32 cellular contexts compared by ENCODE assay signal in genomic region chr6:120137492-120137891, GRCh38.
DNase-seq lines count a peak whose midpoint lies in the region; ATAC-seq, FAIRE-seq and TF ChIP-seq lines count a peak whose summit lies in the region.
"Had no signal": no experiment of that assay in that cellular context is flagged by ENCODE, and none has a peak within 500 bp of the region (broad histone marks: within the 10 kb centered on the region; RNA-seq: fewer than 3 reads in every experiment).

No MANE protein-coding gene starts in this region.

- TF ChIP-seq CTCF in HepG2 (CRISPR knock-in tag; IDR thresholded peaks at IDR 0.05): no peak
- TF ChIP-seq CTCF in right lobe of liver (IDR thresholded peaks at IDR 0.05): no peak
- TF ChIP-seq CTCF in K562 (IDR thresholded peaks at IDR 0.05 in 2 of 3, conservative IDR thresholded peaks at IDR 0.05 in 1 of 3; ENCODE audit: insufficient read depth in 2 of 3, low read depth in 1 of 3, low read length in 3 of 3): no peak

- TF ChIP-seq RAD21 in HepG2 (CRISPR knock-in tag; IDR thresholded peaks at IDR 0.05): no peak
- no peak for TF ChIP-seq RAD21 in K562 (CRISPR knock-in tag; conservative IDR thresholded peaks at IDR 0.05 in 1 of 2, IDR thresholded peaks at IDR 0.05 in 1 of 2)

- H3K9me1 ChIP-seq in K562 (ENCODE audit: control insufficient read depth, insufficient read depth, low read length): no peaks in the 10 kb centered on the region

- BruUV-seq in HepG2 (replicated peaks; lab: Mats Ljungman, UMichigan) (no TSS peak), K562 (replicated peaks; lab: Mats Ljungman, UMichigan) (no TSS peak)

- H3K4me1 Mint-ChIP-seq in memory B cell: peaks cover 3% of the 10 kb centered on the region
- H3K4me1 Mint-ChIP-seq: CD14-positive monocyte; CD4-positive, alpha-beta memory T cell; CD4-positive, CD25-positive, alpha-beta regulatory T cell; CD8-positive, alpha-beta memory T cell had no signal

- H3K4me1 ChIP-seq in HepG2 (ENCODE audit: insufficient read depth, low read length): no peaks in the 10 kb centered on the region
- H3K4me1 ChIP-seq in right lobe of liver: no peaks in the 10 kb centered on the region
- no peaks in the 10 kb centered on the region for H3K4me1 ChIP-seq in K562 (replicated peaks in 1 of 2; ENCODE audit: control insufficient read depth in 2 of 2, insufficient read depth in 2 of 2, low read length in 2 of 2)
- H3K4me1 ChIP-seq: A549; BLaER1; BLaER1 treated with 17β-estradiol and CSF1 and Interleukin-3, amounts not matched to agents 10 nM and 100 nM; Caco-2 had no signal

- WGBS in HepG2 (ENCODE audit: low lambda C conversion rate): 99% methylated on average over 2 of the region's 2 CpGs
- 75% methylated on average over 2 of the region's 2 CpGs for WGBS in right lobe of liver (ENCODE audit: insufficient coverage, low coverage, low lambda C conversion rate, missing lambda C conversion rate)
- WGBS in K562 (ENCODE audit: insufficient coverage, low coverage, missing lambda C conversion rate): 0% methylated on average over 2 of the region's 2 CpGs

- H3K9ac ChIP-seq in HepG2 (ENCODE audit: insufficient read depth, low read depth, low read length) (no peak overlapping the region), K562 (ENCODE audit: insufficient read depth in 1 of 2, low read depth in 2 of 2, low read length in 2 of 2) (no peak overlapping the region)
- H3K9ac ChIP-seq: BLaER1; BLaER1 treated with 17β-estradiol and CSF1 and Interleukin-3, amounts not matched to agents 10 nM and 100 nM had no signal

- H3K4me3 ChIP-seq in HepG2 (replicated peaks in 1 of 3; ENCODE audit: insufficient read depth in 1 of 3, low read depth in 2 of 3, low read length in 3 of 3) (no peak overlapping the region), right lobe of liver (no peak overlapping the region), K562 (no peak overlapping the region)
- H3K4me3 ChIP-seq: A549; BLaER1; BLaER1 treated with 17β-estradiol and CSF1 and Interleukin-3, amounts not matched to agents 10 nM and 100 nM had no signal

- DNase-seq in HepG2 (ENCODE audit: low spot score) (no peak), right lobe of liver (no peak), K562 (ENCODE audit: extremely low read depth in 1 of 4, low spot score in 3 of 4) (no peak), memory B cell (ENCODE audit: low spot score in 2 of 2) (no peak), caudate nucleus (lab: John Stamatoyannopoulos, UW) (no peak), DMS79 treated with DMSO at 0.1 percent for 48 hours (lab: John Stamatoyannopoulos, UW) (no peak)
- DNase-seq: 8988T; ACHN; AML-193; BE2C; C1 segment of cervical spinal cord; Caco-2; Calu3; CD4-positive, alpha-beta memory T cell; CD4-positive, alpha-beta T cell; CD4-positive, CD25-positive, alpha-beta regulatory T cell; CD8-positive, alpha-beta memory T cell; CD8-positive, alpha-beta T cell; COR-L47; DMS 273 treated with DMSO at 0.1 percent for 48 hours; DMS153; DMS53; DMS79; DND-41; EL had no signal

- CTCF ChIA-PET in HepG2 (lab: Yijun Ruan, JAX; ENCODE audit: low intra/inter-chr PET ratio, low total read pairs) (no interaction called here), K562 (lab: Yijun Ruan, JAX; ENCODE audit: low intra/inter-chr PET ratio) (no interaction called here)

- TF ChIP-seq EP300 in HepG2 (IDR thresholded peaks at IDR 0.05; ENCODE audit: low read depth in 2 of 2, low read length in 2 of 2) (no peak), HepG2 (CRISPR knock-in tag; IDR thresholded peaks at IDR 0.05; ENCODE audit: borderline replicate concordance) (no peak), K562 (IDR thresholded peaks at IDR 0.05; ENCODE audit: low read length) (no peak)

- H3K9me3 Mint-ChIP-seq in memory B cell: peaks cover 4% of the 10 kb centered on the region
- H3K9me3 Mint-ChIP-seq: CD4-positive, alpha-beta T cell; CD8-positive, alpha-beta T cell had no signal

- TF ChIP-seq POLR2A in HepG2 (IDR thresholded peaks at IDR 0.05; ENCODE audit: insufficient read depth in 1 of 2, low read depth in 2 of 2, low read length in 2 of 2) (no peak), right lobe of liver (IDR thresholded peaks at IDR 0.05) (no peak), K562 (conservative IDR thresholded peaks at IDR 0.05) (no peak)

- H3K27me3 ChIP-seq in HepG2 (ENCODE audit: control insufficient read depth in 1 of 2, insufficient read depth in 2 of 2, low read length in 2 of 2) (no peaks in the 10 kb centered on the region), right lobe of liver (no peaks in the 10 kb centered on the region), K562 (ENCODE audit: control insufficient read depth in 2 of 2, insufficient read depth in 2 of 2, low read length in 2 of 2) (no peaks in the 10 kb centered on the region)
- H3K27me3 ChIP-seq: BE2C; BLaER1; BLaER1 treated with 17β-estradiol and CSF1 and Interleukin-3, amounts not matched to agents 10 nM and 100 nM had no signal

- in situ Hi-C loops in HepG2 (cut with HindIII; ENCODE audit: extremely low pct_ligation_motif_present, low pct_unique_long_range_greater_than_20kb): no loop called here
- in situ Hi-C loops in K562 (cut with MboI): no loop called here

- H2AFZ ChIP-seq in HepG2 (ENCODE audit: low read length) (no peak overlapping the region), K562 (ENCODE audit: low read depth, low read length) (no peak overlapping the region)

- intact Hi-C loops in HepG2 (cut with micrococcal nuclease; ENCODE audit: unreplicated experiment) (no loop called here), right lobe of liver (cut with DNase I) (no loop called here), K562 (cut with micrococcal nuclease) (no loop called here)

- H3K27ac ChIP-seq in HepG2 (ENCODE audit: extremely low read length, insufficient read depth, low read length) (no peak overlapping the region), right lobe of liver (no peak overlapping the region), K562 (ENCODE audit: extremely low read depth, low read depth, low read length) (no peak overlapping the region), caudate nucleus (ENCODE audit: low read depth, low read length) (no peak overlapping the region)
- H3K27ac ChIP-seq: 22Rv1; A549; BLaER1; BLaER1 treated with 17β-estradiol and CSF1 and Interleukin-3, amounts not matched to agents 10 nM and 100 nM; C4-2B had no signal

- no peaks in the 10 kb centered on the region for H3K9me3 ChIP-seq in HepG2 (ENCODE audit: low read length)
- no peaks in the 10 kb centered on the region for H3K9me3 ChIP-seq in right lobe of liver
- no peaks in the 10 kb centered on the region for H3K9me3 ChIP-seq in K562 (replicated peaks; ENCODE audit: control insufficient read depth, insufficient read depth, low read depth, low read length)
- H3K9me3 ChIP-seq: A549; BE2C; BLaER1; BLaER1 treated with 17β-estradiol and CSF1 and Interleukin-3, amounts not matched to agents 10 nM and 100 nM; Caco-2 had no signal

- H3K36me3 Mint-ChIP-seq in memory B cell: no peaks in the 10 kb centered on the region
- H3K36me3 Mint-ChIP-seq: CD14-positive monocyte; CD4-positive, alpha-beta memory T cell; CD4-positive, CD25-positive, alpha-beta regulatory T cell; CD8-positive, alpha-beta memory T cell; CD8-positive, alpha-beta T cell had no signal

- H3K4me2 ChIP-seq in HepG2 (ENCODE audit: low read depth, low read length): no peak overlapping the region
- H3K4me2 ChIP-seq in K562 (ENCODE audit: insufficient read depth, low read length): no peak overlapping the region
- H3K4me2 ChIP-seq: A549; BLaER1; BLaER1 treated with 17β-estradiol and CSF1 and Interleukin-3, amounts not matched to agents 10 nM and 100 nM had no signal

- H3K4me3 Mint-ChIP-seq in memory B cell: no peak overlapping the region
- H3K4me3 Mint-ChIP-seq: B cell; CD14-positive monocyte; CD4-positive, alpha-beta memory T cell; CD4-positive, alpha-beta T cell; CD4-positive, CD25-positive, alpha-beta regulatory T cell; CD8-positive, alpha-beta memory T cell; CD8-positive, alpha-beta T cell had no signal

- no peaks in the 10 kb centered on the region for H3K27me3 Mint-ChIP-seq in memory B cell
- H3K27me3 Mint-ChIP-seq: B cell; CD4-positive, alpha-beta memory T cell; CD4-positive, alpha-beta T cell; CD4-positive, CD25-positive, alpha-beta regulatory T cell; CD8-positive, alpha-beta memory T cell had no signal

- ATAC-seq in HepG2 (no peak), right lobe of liver (no peak), K562 (no peak), memory B cell (ENCODE audit: low read depth) (no peak)
- ATAC-seq: A549; CD8-positive, alpha-beta T cell had no signal

- POLR2A ChIA-PET in HepG2 (lab: Yijun Ruan, JAX): no interaction called here
- POLR2A ChIA-PET in K562 (lab: Yijun Ruan, JAX): no interaction called here

- peak overlapping the region; percentile 41 for H3K27ac Mint-ChIP-seq in memory B cell
- H3K27ac Mint-ChIP-seq: B cell; CD14-positive monocyte; CD4-positive, alpha-beta memory T cell; CD4-positive, alpha-beta T cell; CD4-positive, CD25-positive, alpha-beta regulatory T cell; CD8-positive, alpha-beta memory T cell; CD8-positive, alpha-beta T cell had no signal

- H4K20me1 ChIP-seq in HepG2 (ENCODE audit: insufficient read depth, low read length) (no peaks in the 10 kb centered on the region), K562 (replicated peaks; ENCODE audit: control insufficient read depth, insufficient read depth, low read length) (no peaks in the 10 kb centered on the region)
- H4K20me1 ChIP-seq: BLaER1; BLaER1 treated with 17β-estradiol and CSF1 and Interleukin-3, amounts not matched to agents 10 nM and 100 nM had no signal

- H3K79me2 ChIP-seq in HepG2 (ENCODE audit: insufficient read depth, low read length) (no peaks in the 10 kb centered on the region), K562 (ENCODE audit: control insufficient read depth, insufficient read depth, low read length) (no peaks in the 10 kb centered on the region)

- H3K36me3 ChIP-seq in HepG2 (replicated peaks in 1 of 2; ENCODE audit: control insufficient read depth in 1 of 2, insufficient read depth in 2 of 2, low read length in 2 of 2): no peaks in the 10 kb centered on the region
- H3K36me3 ChIP-seq in right lobe of liver: no peaks in the 10 kb centered on the region
- H3K36me3 ChIP-seq in K562 (ENCODE audit: control insufficient read depth, insufficient read depth, low read length): no peaks in the 10 kb centered on the region
- H3K36me3 ChIP-seq: BE2C; BLaER1; BLaER1 treated with 17β-estradiol and CSF1 and Interleukin-3, amounts not matched to agents 10 nM and 100 nM had no signal

- FAIRE-seq in HepG2 (lab: Jason Lieb, UNC) (no peak), K562 (lab: Jason Lieb, UNC) (no peak)
- FAIRE-seq: A549 had no signal

TF ChIP-seq in HepG2, 621 proteins besides CTCF, POLR2A, EP300 and RAD21:
- no peak for TF ChIP-seq ZNF615 (CRISPR knock-in tag; IDR thresholded peaks at IDR 0.05; ENCODE audit: borderline replicate concordance)
- peak; percentile 25 to 60; a peak in 3 of 4 replicates for TF ChIP-seq MAFK (conservative IDR thresholded peaks at IDR 0.05 in 1 of 2, IDR thresholded peaks at IDR 0.05 in 1 of 2; ENCODE audit: low read length in 2 of 2)

TF ChIP-seq in K562, 482 proteins besides CTCF, POLR2A, EP300 and RAD21 (continues in another document):
- no peak for TF ChIP-seq IRF1 (CRISPR knock-in tag; IDR thresholded peaks at IDR 0.05; ENCODE audit: borderline replicate concordance)

Comparison
In these comparisons a context has a peak if more than half of its experiments do, and no peak if none do; other contexts are left out.
1. Of the 241 proteins assayed by ChIP-seq in both HepG2 and K562: peak only in HepG2: MAFK; only in K562: none; in both: none; in neither: 240.